ENCODE assay signal across 8 cellular contexts in the genomic region with DNA sequence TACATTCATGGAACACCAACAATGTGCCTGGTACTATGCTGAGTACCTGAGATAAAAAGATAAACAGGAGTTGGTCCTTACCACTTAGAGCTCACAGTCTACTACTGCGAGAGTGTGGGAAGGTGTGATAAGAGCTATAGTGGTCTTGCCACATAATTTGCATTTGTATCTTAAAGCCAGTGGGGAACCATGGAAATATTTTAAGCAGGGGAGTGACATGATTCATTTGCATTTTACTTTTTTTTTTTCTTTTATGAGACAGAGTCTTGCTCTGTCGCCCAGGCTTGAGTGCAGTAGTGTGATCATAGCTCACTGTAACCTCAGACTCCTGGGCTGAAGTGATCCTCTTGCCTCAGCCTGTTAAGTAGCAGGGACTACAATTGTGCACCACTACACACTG. TPM values are rescaled to one million over a fixed set of nuclear protein-coding genes. Genes with fewer than 3 reads are reported as not detected.
DNase-seq lines count a peak whose midpoint lies in the region; ATAC-seq lines count a peak whose summit lies in the region.
"Not testable (repeated sequence)": the region's sequence is repeated elsewhere in the genome, so short reads cannot be mapped to it uniquely, and the experiment has no call there.

No MANE protein-coding gene starts in this region.

- not testable (repeated sequence) for H3K4me3 Mint-ChIP-seq in naive B cell

- DNase-seq in naive B cell: not testable (repeated sequence)

- not testable (repeated sequence) for H3K27ac Mint-ChIP-seq in naive B cell

- H3K4me1 Mint-ChIP-seq in naive B cell: peaks cover 6 to 24% (median 9%) of the 10 kb centered on the region in 3 donors

- not testable (repeated sequence) for H3K27me3 Mint-ChIP-seq in naive B cell

- H3K9me3 Mint-ChIP-seq in naive B cell: not testable (repeated sequence)

- peak; percentile 96 for ATAC-seq in GM18498 (IDR thresholded peaks at IDR 0.05; ENCODE audit: unreplicated experiment)
- ATAC-seq in GM19023 (IDR thresholded peaks at IDR 0.05; ENCODE audit: unreplicated experiment): peak; percentile 88
- peak; percentile 88 for ATAC-seq in GM21367 (IDR thresholded peaks at IDR 0.05; ENCODE audit: unreplicated experiment)
- peak; percentile 81 for ATAC-seq in HG02610 (IDR thresholded peaks at IDR 0.05; ENCODE audit: unreplicated experiment)
- peak; percentile 81 for ATAC-seq in HG03045 (IDR thresholded peaks at IDR 0.05; ENCODE audit: unreplicated experiment)
- peak; percentile 72 for ATAC-seq in HG03457 (IDR thresholded peaks at IDR 0.05; ENCODE audit: unreplicated experiment)
- ATAC-seq in activated CD4-positive, CD25-positive, alpha-beta regulatory T cell treated with anti-CD3 and anti-CD28 coated beads, Interleukin-2, amount 50 U/mL, for 24 hours: peak; percentile 86 to 89
- peak; percentile 91 to 93 for ATAC-seq in naive B cell (ENCODE audit: low read depth in 2 of 2)

- H3K36me3 Mint-ChIP-seq in naive B cell: not testable (repeated sequence)

RNA-seq across cellular contexts. Expression of a gene that starts 53.6 kb away (rescaled TPM):
- polyA plus RNA-seq in naive B cell (ENCODE audit: low read depth in 6 of 6): 10 to 100 TPM in 4 of 6 donors, 1 to 10 TPM in 2; 8.6 to 31.7 (median 11.5) TPM

RNA-seq across cellular contexts. Expression of a gene that starts 54.3 kb away (rescaled TPM):
- 1 to 10 TPM in 3 of 6 donors, under 1 TPM in 2, not detected in 1; 0.34 to 2.0 (median 1.6) TPM for polyA plus RNA-seq in naive B cell (ENCODE audit: low read depth in 6 of 6)
